27 cellular contexts compared by ENCODE assay signal in genomic region chr14:36428350-36428749, GRCh38.
"Had no signal": no experiment of that assay in that cellular context is flagged by ENCODE, and none has a peak within 500 bp of the region (broad histone marks: within the 10 kb centered on the region; RNA-seq: fewer than 3 reads in every experiment).

No MANE protein-coding gene starts in this region.

- H3K9me3 ChIP-seq: stomach, suprapubic skin, testis, thoracic aorta, thyroid gland, tibial artery, tibial nerve, transverse colon, upper lobe of left lung, upper lobe of right lung, uterus, vagina had no signal

- H3K27me3 ChIP-seq: stomach, suprapubic skin, testis, thyroid gland, tibial artery, tibial nerve, transverse colon, upper lobe of left lung, upper lobe of right lung, uterus, vagina had no signal

- FAIRE-seq: urothelium cell line had no signal

- H3K4me3 ChIP-seq: stomach, suprapubic skin, testis, thoracic aorta, thyroid gland, tibial artery, tibial nerve, transverse colon, upper lobe of left lung, upper lobe of right lung, uterus, vagina had no signal

- H3K4me1 ChIP-seq: stomach, suprapubic skin, testis, thyroid gland, tibial artery, upper lobe of left lung, upper lobe of right lung, uterus, vagina had no signal

- H3K36me3 ChIP-seq: stomach, suprapubic skin, thoracic aorta, thyroid gland, tibial artery, tibial nerve, transverse colon, upper lobe of left lung, upper lobe of right lung, uterus, vagina had no signal

- DNase-seq: stimulated activated CD4-positive, alpha-beta T cell treated with anti-CD3 and anti-CD28 coated beads, Interleukin-2, amount 100 ng/mL, for 48 hours; stimulated activated CD4-positive, alpha-beta T cell treated with anti-CD3 and anti-CD28 coated beads, Interleukin-4, amount 100 ng/mL, for 1 hour; stimulated activated CD4-positive, alpha-beta T cell treated with anti-CD3 and anti-CD28 coated beads, Interleukin-4, amount 100 ng/mL, for 24 hours; stimulated activated CD4-positive, alpha-beta T cell treated with anti-CD3 and anti-CD28 coated beads, Interleukin-4, amount 100 ng/mL, for 4 hours; stimulated activated CD8-positive, alpha-beta memory T cell treated with anti-CD3 and anti-CD28 coated beads, Interleukin-4, amount 100 ng/mL, for 48 hours; stimulated activated naive B cell treated with anti-CD40 and anti-IgM and Interleukin-4, amounts not matched to agents 10 μg/mL and 1 μg/mL and 100 μg/mL, for 72 hours; stimulated activated naive CD4-positive, alpha-beta T cell; stimulated activated naive CD4-positive, alpha-beta T cell treated with Interleukin-2 at 50 U/mL for 16 hours; stimulated activated naive CD8-positive, alpha-beta T cell treated with anti-CD3 and anti-CD28 coated beads, Interleukin-15, amount 100 ng/mL, for 72 hours; stimulated activated naive CD8-positive, alpha-beta T cell treated with anti-CD3 and anti-CD28 coated beads, Interleukin-15, Interleukin-2, amounts not matched to agents 100 U/mL and 50 U/mL, for 24 hours; stomach; substantia nigra; testis; thyroid gland; tibial artery; transverse colon; trophoblast cell; upper lobe of left lung; upper lobe of right lung; uterus had no signal

- H3K27ac ChIP-seq: stomach, suprapubic skin, testis, thoracic aorta, thyroid gland, tibial artery, tibial nerve, transverse colon, upper lobe of left lung, upper lobe of right lung, uterus, vagina had no signal

- ATAC-seq: stimulated activated effector memory CD8-positive, alpha-beta T cell treated with anti-CD3 and anti-CD28 coated beads, Interleukin-12 subunit alpha, Interleukin-12 subunit beta, amount 100 ng/mL, for 72 hours; stimulated activated memory B cell treated with anti-CD40 and anti-IgM and Interleukin-4, amounts not matched to agents 10 μg/mL and 1 μg/mL and 100 μg/mL, for 72 hours; stimulated activated naive B cell treated with anti-CD40 and anti-IgM and Interleukin-4, amounts not matched to agents 10 μg/mL and 1 μg/mL and 100 μg/mL, for 72 hours; stimulated activated naive CD8-positive, alpha-beta T cell treated with anti-CD3 and anti-CD28 coated beads, Interleukin-15, amount 100 ng/mL, for 72 hours; stimulated activated naive CD8-positive, alpha-beta T cell treated with anti-CD3 and anti-CD28 coated beads, Interleukin-15, Interleukin-2, amounts not matched to agents 100 U/mL and 50 U/mL, for 24 hours; upper lobe of right lung had no signal
